Comparison of ENCODE assay signal across 1 cellular context in genomic region chr1:244603498-244603897, GRCh38.
TF ChIP-seq lines count a peak whose summit lies in the region.

No MANE protein-coding gene starts in this region.

TF ChIP-seq in K562, 482 proteins besides CTCF, POLR2A, EP300 and RAD21 (continued from another document):
- TF ChIP-seq DEAF1 (CRISPR knock-in tag; IDR thresholded peaks at IDR 0.05) (peak; percentile 72), ZNF384 (IDR thresholded peaks at IDR 0.05; ENCODE audit: low read depth, low read length) (peak; percentile 90), MAFK (IDR thresholded peaks at IDR 0.05; ENCODE audit: low read length) (peak; percentile 41; the same call in 1 of the 2 replicates), SFPQ (IDR thresholded peaks at IDR 0.05; ENCODE audit: low read depth, low read length) (no peak), MAX (CRISPR knock-in tag; IDR thresholded peaks at IDR 0.05) (no peak), MAFF (IDR thresholded peaks at IDR 0.05; ENCODE audit: low read length) (peak; percentile 32), ZNF316 (IDR thresholded peaks at IDR 0.05) (peak; percentile 43; the same call in 1 of the 2 replicates), MAFG (tag; conservative IDR thresholded peaks at IDR 0.05) (peak; percentile 38; the same call in 1 of the 2 replicates), RNF219 (CRISPR knock-in tag; IDR thresholded peaks at IDR 0.05) (no peak), ARID3A (IDR thresholded peaks at IDR 0.05; ENCODE audit: borderline replicate concordance, low read depth, low read length) (peak; percentile 36; the same call in 1 of the 2 replicates)
TF ChIP-seq in K562: peak in this region for 11.
